ENCODE assay signal across 19 cellular contexts in the genomic region with DNA sequence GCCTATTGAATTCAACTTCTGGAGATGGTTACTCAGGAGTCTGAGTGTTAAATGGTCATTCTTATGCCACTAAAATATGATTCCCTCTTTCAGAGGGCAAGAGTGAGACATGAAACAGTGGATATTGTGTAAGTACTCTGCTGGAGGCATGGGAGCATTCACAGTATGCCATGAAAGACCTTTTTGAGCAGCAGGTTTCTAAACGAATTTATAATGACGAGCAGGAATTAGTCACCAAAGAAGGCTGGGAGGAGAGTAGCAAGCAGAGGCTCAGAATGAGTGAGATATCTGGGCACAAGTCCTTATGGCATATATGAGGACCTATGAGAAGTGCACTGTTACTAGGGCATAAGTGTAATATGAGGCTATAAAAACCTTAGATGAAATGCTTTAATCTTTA. TPM values are rescaled to one million over a fixed set of nuclear protein-coding genes. Genes with fewer than 3 reads are reported as not detected.
A peak's percentile ranks its signal among the peaks of the same experiment; 100 is the strongest.
DNase-seq lines count a peak whose midpoint lies in the region; ATAC-seq, FAIRE-seq and TF ChIP-seq lines count a peak whose summit lies in the region.
"Had no signal": no experiment of that assay in that cellular context is flagged by ENCODE, and none has a peak within 500 bp of the region (broad histone marks: within the 10 kb centered on the region; RNA-seq: fewer than 3 reads in every experiment).

No MANE protein-coding gene starts in this region.

- H3K9ac ChIP-seq in OCI-LY3 (ENCODE audit: low read length): peak overlapping the region; percentile 42; the same call in 1 of the 2 replicates

- intact Hi-C loops in Right ventricle myocardium superior (cut with DNase I): no loop called here

- H3K27me3 ChIP-seq in OCI-LY3 (ENCODE audit: low read depth, low read length) (no peaks in the 10 kb centered on the region), esophagus (ENCODE audit: control insufficient read depth in 1 of 2, insufficient read depth in 2 of 2, low read length in 2 of 2) (no peaks in the 10 kb centered on the region)

- DNase-seq in GM12892 (ENCODE audit: insufficient read length) (no peak), Right ventricle myocardium superior (no peak), NCI-H2171 treated with DMSO at 0.1 percent for 48 hours (lab: John Stamatoyannopoulos, UW) (no peak)
- DNase-seq: activated CD4-positive, alpha-beta T cell treated with anti-CD3 and anti-CD28 coated beads for 1 hour; activated gamma-delta T cell; DMS 273 treated with DMSO at 0.1 percent for 48 hours; erythroblast; heart right ventricle; mesenchymal stem cell; NCI-H1105; NCI-H2171; nephron progenitor cell had no signal

- no peak for TF ChIP-seq CTCF in OCI-LY3 (IDR thresholded peaks at IDR 0.05; ENCODE audit: low read depth, low read length)

- H3K9me3 ChIP-seq in OCI-LY3 (ENCODE audit: insufficient read depth, low read length) (no peaks in the 10 kb centered on the region), esophagus (ENCODE audit: control insufficient read depth in 2 of 2, insufficient read depth in 1 of 2, low read depth in 1 of 2, low read length in 1 of 2) (no peaks in the 10 kb centered on the region)
- H3K9me3 ChIP-seq: heart right ventricle had no signal

- H3K27ac ChIP-seq in OCI-LY3 (ENCODE audit: low read length) (peak overlapping the region; percentile 73), esophagus (ENCODE audit: low read depth in 2 of 2, low read length in 1 of 2) (peak overlapping the region; percentile 49 to 66)
- H3K27ac ChIP-seq: heart right ventricle, RWPE1 had no signal

- H2AFZ ChIP-seq in OCI-LY3 (ENCODE audit: low read depth, low read length): no peak overlapping the region

- H4K20me1 ChIP-seq in OCI-LY3 (ENCODE audit: insufficient read depth, low read length): peaks cover 85% of the 10 kb centered on the region

- H3K36me3 ChIP-seq in OCI-LY3 (replicated peaks; ENCODE audit: low read depth, low read length) (peaks cover 63% of the 10 kb centered on the region), esophagus (ENCODE audit: control insufficient read depth in 2 of 2, insufficient read depth in 2 of 2, low read length in 1 of 2) (no peaks in the 10 kb centered on the region)
- H3K36me3 ChIP-seq: heart right ventricle had no signal

- H3K4me3 ChIP-seq in OCI-LY3 (ENCODE audit: low read length) (peak overlapping the region; percentile 30), esophagus (ENCODE audit: low read depth in 1 of 2, low read length in 2 of 2) (no peak overlapping the region)
- H3K4me3 ChIP-seq: heart right ventricle had no signal

- H3K4me1 ChIP-seq in OCI-LY3 (ENCODE audit: low read length) (peaks cover 59% of the 10 kb centered on the region), esophagus (ENCODE audit: control insufficient read depth in 2 of 2, insufficient read depth in 2 of 2, low read length in 1 of 2) (no peaks in the 10 kb centered on the region)
- H3K4me1 ChIP-seq: heart right ventricle had no signal

- peaks cover 99% of the 10 kb centered on the region for H3K79me2 ChIP-seq in OCI-LY3 (ENCODE audit: low read length)

- peak; percentile 17 for FAIRE-seq in GM12892 (lab: Jason Lieb, UNC)
- FAIRE-seq: H1, islet of Langerhans had no signal

- TF ChIP-seq POLR2A in GM12892 (IDR thresholded peaks at IDR 0.05; ENCODE audit: low read depth, low read length): no peak

- peak overlapping the region; percentile 57 for H3K4me2 ChIP-seq in OCI-LY3 (ENCODE audit: low read length)

- peak; percentile 10 for ATAC-seq in GM18861 (IDR thresholded peaks at IDR 0.05; ENCODE audit: unreplicated experiment)
- ATAC-seq in HG03135 (IDR thresholded peaks at IDR 0.05; ENCODE audit: unreplicated experiment): no peak
- ATAC-seq in Right ventricle myocardium superior (ENCODE audit: poor library complexity): no peak
- ATAC-seq: heart right ventricle had no signal

- WGBS in esophagus, 2 donors: 51 to 56% methylated on average over 2 of the region's 2 CpGs

RNA-seq across cellular contexts. Expression of a gene that starts 10.9 kb away (rescaled TPM):
- polyA plus RNA-seq in GM12892 (2012; ENCODE audit: missing spikeins): 34.5 TPM
- 1 to 10 TPM; 1.5 to 2.5 TPM for polyA plus RNA-seq in esophagus
- 0.22 TPM for total RNA-seq in Right ventricle myocardium superior
